In the genomic region with DNA sequence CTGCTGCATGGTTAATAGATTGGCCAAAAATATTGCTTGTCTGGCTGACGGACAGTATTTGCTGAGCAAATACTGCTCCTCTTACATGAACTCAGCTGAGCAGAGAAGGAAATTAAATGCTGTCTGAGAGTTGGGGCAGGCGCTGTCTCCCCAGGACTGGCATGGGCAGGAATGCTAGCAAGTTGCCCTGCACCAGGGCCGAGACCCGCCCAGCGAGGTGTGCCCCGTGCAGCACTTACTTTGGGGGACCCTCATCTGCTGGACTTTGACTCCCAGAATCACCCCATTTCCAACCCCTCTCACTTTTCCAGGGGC, we compare ENCODE assay signal across 8 cellular contexts. TPM values are rescaled to one million over a fixed set of nuclear protein-coding genes. Genes with fewer than 3 reads are reported as not detected.
DNase-seq lines count a peak whose midpoint lies in the region; ATAC-seq and TF ChIP-seq lines count a peak whose summit lies in the region.

No MANE protein-coding gene starts in this region.

- peak overlapping the region; percentile 70 for H3K9ac ChIP-seq in neural cell (ENCODE audit: low read length)

- H3K4me1 ChIP-seq in ectodermal cell (ENCODE audit: control insufficient read depth, insufficient read depth, low read length), result peaks cover 6% of the 10 kb centered on the region

- TF ChIP-seq EP300 in neural cell (conservative IDR thresholded peaks at IDR 0.05; ENCODE audit: poor library complexity, severe bottlenecking), result no peak

- no peak for TF ChIP-seq POLR2A in NB4 (IDR thresholded peaks at IDR 0.05; ENCODE audit: extremely low read depth, insufficient read length)

- ATAC-seq in GM18511 (IDR thresholded peaks at IDR 0.05; ENCODE audit: unreplicated experiment), result no peak

- H3K27me3 ChIP-seq in ectodermal cell (ENCODE audit: control insufficient read depth, insufficient read depth, low read length, poor library complexity, severe bottlenecking), result peaks cover 42% of the 10 kb centered on the region
- H3K27me3 ChIP-seq in neural cell (ENCODE audit: insufficient read depth, low read depth, low read length), result no peaks in the 10 kb centered on the region

- DNase-seq in NB4 (ENCODE audit: low read depth) (no peak), NCI-H1436 (lab: John Stamatoyannopoulos, UW) (no peak), AML-193 (lab: John Stamatoyannopoulos, UW) (no peak), retina (no peak)

- no peak for TF ChIP-seq RAD21 in neural cell (conservative IDR thresholded peaks at IDR 0.05)

- H3K4me2 ChIP-seq in neural cell (ENCODE audit: low read length), result peak overlapping the region; percentile 84

- no peaks in the 10 kb centered on the region for H3K36me3 ChIP-seq in ectodermal cell (ENCODE audit: control insufficient read depth, insufficient read depth, low read length)
- no peaks in the 10 kb centered on the region for H3K36me3 ChIP-seq in neural cell (ENCODE audit: insufficient read depth, low read length)

- H3K27ac ChIP-seq in C4-2B (peak overlapping the region; percentile 94), ectodermal cell (ENCODE audit: insufficient read depth, low read depth, low read length, poor library complexity, severe bottlenecking) (no peak overlapping the region), neural cell (ENCODE audit: low read length) (no peak overlapping the region)

- peak overlapping the region; percentile 73 for H3K4me3 ChIP-seq in NB4 (ENCODE audit: low read depth, low read length)
- H3K4me3 ChIP-seq in ectodermal cell (ENCODE audit: insufficient read depth, low read depth, low read length), result peak overlapping the region; percentile 44
- peak overlapping the region; percentile 90 for H3K4me3 ChIP-seq in neural cell (ENCODE audit: low read length)

- H3K79me2 ChIP-seq in neural cell (replicated peaks; ENCODE audit: insufficient read depth, low read length), result peaks cover 50% of the 10 kb centered on the region

- TF ChIP-seq CTCF in C4-2B (conservative IDR thresholded peaks at IDR 0.05) (no peak), NB4 (IDR thresholded peaks at IDR 0.05; ENCODE audit: low read depth, low read length) (no peak), neural cell (IDR thresholded peaks at IDR 0.05; ENCODE audit: poor library complexity, severe bottlenecking) (no peak)

- H3K9me3 ChIP-seq in ectodermal cell (ENCODE audit: control insufficient read depth, low read length) (no peaks in the 10 kb centered on the region), neural cell (ENCODE audit: low read length) (no peaks in the 10 kb centered on the region)

- WGBS in ectodermal cell, 2 experiments, result 87 to 93% methylated on average over 6 of the region's 6 CpGs

- peaks cover 28% of the 10 kb centered on the region for H4K20me1 ChIP-seq in neural cell (ENCODE audit: insufficient read depth)

- no peaks in the 10 kb centered on the region for H3F3A ChIP-seq in neural cell (ENCODE audit: insufficient read depth, low read length, poor library complexity, severe bottlenecking)

- H2AFZ ChIP-seq in neural cell (ENCODE audit: low read depth, low read length), result no peak overlapping the region

- H3K9me2 ChIP-seq in neural cell (ENCODE audit: insufficient read depth, low read length), result no peaks in the 10 kb centered on the region

TF ChIP-seq in neural cell, 6 proteins besides CTCF, POLR2A, EP300 and RAD21:
- TF ChIP-seq EZH2 (IDR thresholded peaks at IDR 0.05; ENCODE audit: borderline replicate concordance, insufficient read depth, low read length, poor library complexity, severe bottlenecking), result no peak
- no peak for TF ChIP-seq POLR2AphosphoS5 (IDR thresholded peaks at IDR 0.05)
- no peak for TF ChIP-seq MXI1 (conservative IDR thresholded peaks at IDR 0.05; ENCODE audit: poor library complexity, severe bottlenecking)
- TF ChIP-seq SMC3 (conservative IDR thresholded peaks at IDR 0.05; ENCODE audit: poor library complexity), result no peak
- TF ChIP-seq, protein P1, sequence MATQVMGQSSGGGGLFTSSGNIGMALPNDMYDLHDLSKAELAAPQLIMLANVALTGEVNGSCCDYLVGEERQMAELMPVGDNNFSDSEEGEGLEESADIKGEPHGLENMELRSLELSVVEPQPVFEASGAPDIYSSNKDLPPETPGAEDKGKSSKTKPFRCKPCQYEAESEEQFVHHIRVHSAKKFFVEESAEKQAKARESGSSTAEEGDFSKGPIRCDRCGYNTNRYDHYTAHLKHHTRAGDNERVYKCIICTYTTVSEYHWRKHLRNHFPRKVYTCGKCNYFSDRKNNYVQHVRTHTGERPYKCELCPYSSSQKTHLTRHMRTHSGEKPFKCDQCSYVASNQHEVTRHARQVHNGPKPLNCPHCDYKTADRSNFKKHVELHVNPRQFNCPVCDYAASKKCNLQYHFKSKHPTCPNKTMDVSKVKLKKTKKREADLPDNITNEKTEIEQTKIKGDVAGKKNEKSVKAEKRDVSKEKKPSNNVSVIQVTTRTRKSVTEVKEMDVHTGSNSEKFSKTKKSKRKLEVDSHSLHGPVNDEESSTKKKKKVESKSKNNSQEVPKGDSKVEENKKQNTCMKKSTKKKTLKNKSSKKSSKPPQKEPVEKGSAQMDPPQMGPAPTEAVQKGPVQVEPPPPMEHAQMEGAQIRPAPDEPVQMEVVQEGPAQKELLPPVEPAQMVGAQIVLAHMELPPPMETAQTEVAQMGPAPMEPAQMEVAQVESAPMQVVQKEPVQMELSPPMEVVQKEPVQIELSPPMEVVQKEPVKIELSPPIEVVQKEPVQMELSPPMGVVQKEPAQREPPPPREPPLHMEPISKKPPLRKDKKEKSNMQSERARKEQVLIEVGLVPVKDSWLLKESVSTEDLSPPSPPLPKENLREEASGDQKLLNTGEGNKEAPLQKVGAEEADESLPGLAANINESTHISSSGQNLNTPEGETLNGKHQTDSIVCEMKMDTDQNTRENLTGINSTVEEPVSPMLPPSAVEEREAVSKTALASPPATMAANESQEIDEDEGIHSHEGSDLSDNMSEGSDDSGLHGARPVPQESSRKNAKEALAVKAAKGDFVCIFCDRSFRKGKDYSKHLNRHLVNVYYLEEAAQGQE (IDR thresholded peaks at IDR 0.05; ENCODE audit: borderline replicate concordance), result no peak
- no peak for TF ChIP-seq TAF1 (IDR thresholded peaks at IDR 0.05; ENCODE audit: low read depth)

RNA-seq across cellular contexts. Expression of a gene that starts 1.4 kb away (rescaled TPM):
- 45.7 TPM for polyA plus RNA-seq in ectodermal cell (2013, experiment 1 of 4)
- polyA plus RNA-seq in ectodermal cell (2013, experiment 2 of 4), result 71.0 TPM
- polyA plus RNA-seq in ectodermal cell (2013, experiment 3 of 4), result 56.4 TPM
- polyA plus RNA-seq in ectodermal cell (2013, experiment 4 of 4), result 49.2 TPM
- 11.9 and 37.0 TPM in 2 replicates for polyA plus RNA-seq in neural cell
- 19.3 and 23.6 TPM in 2 replicates for polyA minus RNA-seq in neural cell
